ENCODE assay signal across 1 cellular context in the genomic region with DNA sequence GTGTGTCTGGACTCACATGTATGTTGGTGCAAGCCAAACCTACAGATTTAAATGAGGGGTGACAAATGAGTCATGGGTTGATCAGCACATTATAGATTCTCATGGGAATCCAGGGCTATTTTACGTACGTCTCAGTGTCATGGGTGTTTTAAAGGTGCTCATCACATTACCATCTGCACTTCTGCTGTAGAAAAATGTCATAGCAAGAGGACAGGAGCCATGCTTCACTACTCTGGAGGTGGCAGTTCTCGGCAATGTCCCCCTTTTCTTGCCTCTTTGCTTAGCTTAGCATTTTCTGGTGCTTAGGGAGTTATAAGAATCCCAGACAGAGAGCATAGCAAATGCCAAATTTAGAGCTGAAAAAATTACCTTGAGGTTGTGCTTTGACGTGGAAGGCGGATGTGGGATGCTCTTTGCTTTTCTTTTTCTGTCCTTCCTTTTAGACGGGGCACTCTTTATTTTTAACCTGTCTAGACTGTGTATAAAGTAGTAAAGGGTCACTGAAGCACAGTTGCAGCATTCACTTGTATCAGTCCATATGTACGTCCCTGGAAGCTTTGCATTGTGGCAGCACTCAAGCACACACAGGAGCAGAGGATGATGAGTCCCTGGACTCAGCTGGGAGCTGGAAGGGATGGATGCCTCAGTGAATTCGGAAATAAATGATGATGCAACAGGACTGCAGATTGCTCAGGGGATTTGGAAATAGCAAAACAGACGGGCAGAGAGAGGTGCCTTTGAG.
TF ChIP-seq lines count a peak whose summit lies in the region.

No MANE protein-coding gene starts in this region.

TF ChIP-seq in GM23338, 12 proteins besides CTCF, POLR2A, EP300 and RAD21 (continued from another document):
- TF ChIP-seq, protein P1, sequence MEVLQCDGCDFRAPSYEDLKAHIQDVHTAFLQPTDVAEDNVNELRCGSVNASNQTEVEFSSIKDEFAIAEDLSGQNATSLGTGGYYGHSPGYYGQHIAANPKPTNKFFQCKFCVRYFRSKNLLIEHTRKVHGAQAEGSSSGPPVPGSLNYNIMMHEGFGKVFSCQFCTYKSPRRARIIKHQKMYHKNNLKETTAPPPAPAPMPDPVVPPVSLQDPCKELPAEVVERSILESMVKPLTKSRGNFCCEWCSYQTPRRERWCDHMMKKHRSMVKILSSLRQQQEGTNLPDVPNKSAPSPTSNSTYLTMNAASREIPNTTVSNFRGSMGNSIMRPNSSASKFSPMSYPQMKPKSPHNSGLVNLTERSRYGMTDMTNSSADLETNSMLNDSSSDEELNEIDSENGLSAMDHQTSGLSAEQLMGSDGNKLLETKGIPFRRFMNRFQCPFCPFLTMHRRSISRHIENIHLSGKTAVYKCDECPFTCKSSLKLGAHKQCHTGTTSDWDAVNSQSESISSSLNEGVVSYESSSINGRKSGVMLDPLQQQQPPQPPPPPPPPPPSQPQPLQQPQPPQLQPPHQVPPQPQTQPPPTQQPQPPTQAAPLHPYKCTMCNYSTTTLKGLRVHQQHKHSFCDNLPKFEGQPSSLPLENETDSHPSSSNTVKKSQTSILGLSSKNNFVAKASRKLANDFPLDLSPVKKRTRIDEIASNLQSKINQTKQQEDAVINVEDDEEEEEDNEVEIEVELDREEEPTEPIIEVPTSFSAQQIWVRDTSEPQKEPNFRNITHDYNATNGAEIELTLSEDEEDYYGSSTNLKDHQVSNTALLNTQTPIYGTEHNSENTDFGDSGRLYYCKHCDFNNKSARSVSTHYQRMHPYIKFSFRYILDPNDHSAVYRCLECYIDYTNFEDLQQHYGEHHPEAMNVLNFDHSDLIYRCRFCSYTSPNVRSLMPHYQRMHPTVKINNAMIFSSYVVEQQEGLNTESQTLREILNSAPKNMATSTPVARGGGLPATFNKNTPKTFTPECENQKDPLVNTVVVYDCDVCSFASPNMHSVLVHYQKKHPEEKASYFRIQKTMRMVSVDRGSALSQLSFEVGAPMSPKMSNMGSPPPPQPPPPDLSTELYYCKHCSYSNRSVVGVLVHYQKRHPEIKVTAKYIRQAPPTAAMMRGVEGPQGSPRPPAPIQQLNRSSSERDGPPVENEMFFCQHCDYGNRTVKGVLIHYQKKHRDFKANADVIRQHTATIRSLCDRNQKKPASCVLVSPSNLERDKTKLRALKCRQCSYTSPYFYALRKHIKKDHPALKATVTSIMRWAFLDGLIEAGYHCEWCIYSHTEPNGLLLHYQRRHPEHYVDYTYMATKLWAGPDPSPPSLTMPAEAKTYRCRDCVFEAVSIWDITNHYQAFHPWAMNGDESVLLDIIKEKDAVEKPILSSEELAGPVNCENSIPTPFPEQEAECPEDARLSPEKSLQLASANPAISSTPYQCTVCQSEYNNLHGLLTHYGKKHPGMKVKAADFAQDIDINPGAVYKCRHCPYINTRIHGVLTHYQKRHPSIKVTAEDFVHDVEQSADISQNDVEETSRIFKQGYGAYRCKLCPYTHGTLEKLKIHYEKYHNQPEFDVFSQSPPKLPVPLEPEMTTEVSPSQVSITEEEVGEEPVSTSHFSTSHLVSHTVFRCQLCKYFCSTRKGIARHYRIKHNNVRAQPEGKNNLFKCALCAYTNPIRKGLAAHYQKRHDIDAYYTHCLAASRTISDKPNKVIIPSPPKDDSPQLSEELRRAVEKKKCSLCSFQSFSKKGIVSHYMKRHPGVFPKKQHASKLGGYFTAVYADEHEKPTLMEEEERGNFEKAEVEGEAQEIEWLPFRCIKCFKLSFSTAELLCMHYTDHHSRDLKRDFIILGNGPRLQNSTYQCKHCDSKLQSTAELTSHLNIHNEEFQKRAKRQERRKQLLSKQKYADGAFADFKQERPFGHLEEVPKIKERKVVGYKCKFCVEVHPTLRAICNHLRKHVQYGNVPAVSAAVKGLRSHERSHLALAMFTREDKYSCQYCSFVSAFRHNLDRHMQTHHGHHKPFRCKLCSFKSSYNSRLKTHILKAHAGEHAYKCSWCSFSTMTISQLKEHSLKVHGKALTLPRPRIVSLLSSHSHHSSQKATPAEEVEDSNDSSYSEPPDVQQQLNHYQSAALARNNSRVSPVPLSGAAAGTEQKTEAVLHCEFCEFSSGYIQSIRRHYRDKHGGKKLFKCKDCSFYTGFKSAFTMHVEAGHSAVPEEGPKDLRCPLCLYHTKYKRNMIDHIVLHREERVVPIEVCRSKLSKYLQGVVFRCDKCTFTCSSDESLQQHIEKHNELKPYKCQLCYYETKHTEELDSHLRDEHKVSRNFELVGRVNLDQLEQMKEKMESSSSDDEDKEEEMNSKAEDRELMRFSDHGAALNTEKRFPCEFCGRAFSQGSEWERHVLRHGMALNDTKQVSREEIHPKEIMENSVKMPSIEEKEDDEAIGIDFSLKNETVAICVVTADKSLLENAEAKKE (CRISPR knock-in tag; IDR thresholded peaks at IDR 0.05), result no peak
- TF ChIP-seq POLR2AphosphoS5 (IDR thresholded peaks at IDR 0.05; ENCODE audit: low read depth) (no peak), ZNF331 (CRISPR knock-in tag; IDR thresholded peaks at IDR 0.05; ENCODE audit: low read depth) (no peak), CREB1 (CRISPR knock-in tag; IDR thresholded peaks at IDR 0.05; ENCODE audit: low read depth) (no peak), EZH2 (IDR thresholded peaks at IDR 0.05; ENCODE audit: low read depth, unreplicated experiment) (no peak), REST (IDR thresholded peaks at IDR 0.05; ENCODE audit: unreplicated experiment) (no peak), ZNF114 (CRISPR knock-in tag; IDR thresholded peaks at IDR 0.05) (no peak)
